In the genomic region with DNA sequence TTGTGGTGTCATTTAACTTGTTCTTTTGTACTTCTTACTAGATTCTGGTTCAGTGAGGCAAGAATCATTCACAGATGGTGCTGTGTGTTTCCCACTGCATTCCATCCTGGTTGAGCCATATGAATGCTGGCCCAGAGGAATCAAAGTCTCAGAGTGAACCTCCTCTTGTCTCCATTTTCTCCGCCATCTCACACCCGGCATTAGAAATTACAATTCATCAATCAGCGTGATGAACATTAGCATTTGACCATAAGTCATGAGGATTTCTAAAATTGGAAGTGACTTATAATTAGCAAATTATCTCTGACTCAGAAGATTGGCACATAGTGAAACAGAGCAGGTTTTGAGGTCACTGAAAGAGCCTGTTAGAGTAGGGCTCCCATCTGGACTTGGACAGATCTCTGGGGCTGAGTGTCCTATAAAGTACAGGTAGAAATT, we compare ENCODE assay signal across 1 cellular context.
TF ChIP-seq lines count a peak whose summit lies in the region.

No MANE protein-coding gene starts in this region.

TF ChIP-seq in K562, 482 proteins besides CTCF, POLR2A, EP300 and RAD21 (continued from another document):
- TF ChIP-seq RBM39 (optimal IDR thresholded peaks at IDR 0.05; ENCODE audit: low read depth, low read length): no peak
- no peak for TF ChIP-seq SMARCC2 (IDR thresholded peaks at IDR 0.05; ENCODE audit: low read depth)
- TF ChIP-seq HEY1 (CRISPR knock-in tag; IDR thresholded peaks at IDR 0.05; ENCODE audit: borderline replicate concordance): no peak
- no peak for TF ChIP-seq SETDB1 (IDR thresholded peaks at IDR 0.05; ENCODE audit: low read length)
- no peak for TF ChIP-seq MTA2 (IDR thresholded peaks at IDR 0.05; ENCODE audit: low read depth)
- no peak for TF ChIP-seq ZNF274 (IDR thresholded peaks at IDR 0.05; ENCODE audit: borderline replicate concordance, low read depth, low read length)
- no peak for TF ChIP-seq CEBPG (CRISPR knock-in tag; IDR thresholded peaks at IDR 0.05)
- 0 out of 4 replicates have a peak, but pooled peaks of 1 of the 2 experiments have one; percentile 33 for TF ChIP-seq CEBPG (tag; conservative IDR thresholded peaks at IDR 0.05 in 1 of 2, IDR thresholded peaks at IDR 0.05 in 1 of 2)
- TF ChIP-seq RCOR1 (IDR thresholded peaks at IDR 0.05; ENCODE audit: borderline replicate concordance in 1 of 2, low read depth in 2 of 2, low read length in 2 of 2): no peak
- TF ChIP-seq LARP7 (IDR thresholded peaks at IDR 0.05): no peak
- no peak for TF ChIP-seq FOXK2 (conservative IDR thresholded peaks at IDR 0.05 in 1 of 2, IDR thresholded peaks at IDR 0.05 in 1 of 2; ENCODE audit: low read depth in 2 of 2)
